18 cellular contexts compared by ENCODE assay signal in genomic region chr6:142764306-142764705, GRCh38.
DNase-seq lines count a peak whose midpoint lies in the region; ATAC-seq, FAIRE-seq and TF ChIP-seq lines count a peak whose summit lies in the region.
"Had no signal": no experiment of that assay in that cellular context is flagged by ENCODE, and none has a peak within 500 bp of the region (broad histone marks: within the 10 kb centered on the region; RNA-seq: fewer than 3 reads in every experiment).

No MANE protein-coding gene starts in this region.

- no peaks in the 10 kb centered on the region for H3K9me3 Mint-ChIP-seq in activated naive CD8-positive, alpha-beta T cell treated with anti-CD3 and anti-CD28 coated beads for 36 hours
- no peaks in the 10 kb centered on the region for H3K9me3 Mint-ChIP-seq in naive thymus-derived CD8-positive, alpha-beta T cell
- H3K9me3 Mint-ChIP-seq: H9 had no signal

- no peaks in the 10 kb centered on the region for H3K27me3 Mint-ChIP-seq in activated naive CD8-positive, alpha-beta T cell treated with anti-CD3 and anti-CD28 coated beads for 36 hours
- H3K27me3 Mint-ChIP-seq in naive thymus-derived CD8-positive, alpha-beta T cell: no peaks in the 10 kb centered on the region

- ATAC-seq in naive thymus-derived CD8-positive, alpha-beta T cell: no peak
- ATAC-seq in HG03521 (IDR thresholded peaks at IDR 0.05; ENCODE audit: unreplicated experiment): no peak
- no peak for ATAC-seq in GM19328 (IDR thresholded peaks at IDR 0.05; ENCODE audit: unreplicated experiment)
- ATAC-seq: Panc1 had no signal

- no peak overlapping the region for H3K4me3 Mint-ChIP-seq in activated naive CD8-positive, alpha-beta T cell treated with anti-CD3 and anti-CD28 coated beads for 36 hours
- H3K4me3 Mint-ChIP-seq in naive thymus-derived CD8-positive, alpha-beta T cell: no peak overlapping the region
- H3K4me3 Mint-ChIP-seq: H9 had no signal

- TF ChIP-seq POLR2A in GM12892 (IDR thresholded peaks at IDR 0.05; ENCODE audit: low read depth, low read length): no peak

- peak; percentile 23 for DNase-seq in NCI-H2171 treated with DMSO at 0.1 percent for 48 hours (lab: John Stamatoyannopoulos, UW)
- no peak for DNase-seq in NCI-H2171 (lab: John Stamatoyannopoulos, UW)
- DNase-seq in GM12892 (ENCODE audit: insufficient read length): no peak
- no peak for DNase-seq in activated naive CD8-positive, alpha-beta T cell treated with anti-CD3 and anti-CD28 coated beads for 36 hours
- DNase-seq in naive thymus-derived CD8-positive, alpha-beta T cell: no peak
- DNase-seq in KG1 (lab: John Stamatoyannopoulos, UW): no peak
- DNase-seq: 8988T, COR-L47, H9, NCI-H1048, NCI-H146, NCI-H446, NCI-H748 treated with DMSO at 0.1 percent for 48 hours, Right ventricle myocardium superior, SK-N-SH had no signal

- peak overlapping the region; percentile 17 for H3K27ac Mint-ChIP-seq in activated naive CD8-positive, alpha-beta T cell treated with anti-CD3 and anti-CD28 coated beads for 36 hours
- H3K27ac Mint-ChIP-seq in naive thymus-derived CD8-positive, alpha-beta T cell: peak overlapping the region in 7 of 10 donors; percentile 6 to 43 (median 24)
- H3K27ac Mint-ChIP-seq: H9 had no signal

- POLR2A ChIA-PET in naive thymus-derived CD8-positive, alpha-beta T cell (lab: Charles Lee): interaction anchor here (1.3 kb wide), 1 partner anchor 79 kb away, joined by 4 read pairs; no protein-coding TSS in a partner anchor

- peak; percentile 51 for FAIRE-seq in GM12892 (lab: Jason Lieb, UNC)

- peaks cover 38% of the 10 kb centered on the region for H3K4me1 Mint-ChIP-seq in activated naive CD8-positive, alpha-beta T cell treated with anti-CD3 and anti-CD28 coated beads for 36 hours
- peaks cover 10 to 35% (median 29%) of the 10 kb centered on the region in 4 donors for H3K4me1 Mint-ChIP-seq in naive thymus-derived CD8-positive, alpha-beta T cell
- H3K4me1 Mint-ChIP-seq: H9 had no signal

- H3K36me3 Mint-ChIP-seq in activated naive CD8-positive, alpha-beta T cell treated with anti-CD3 and anti-CD28 coated beads for 36 hours: peaks cover 58% of the 10 kb centered on the region
- peaks cover 12 to 87% (median 40%) of the 10 kb centered on the region in 3 donors for H3K36me3 Mint-ChIP-seq in naive thymus-derived CD8-positive, alpha-beta T cell
